Comparison of ENCODE assay signal across 8 cellular contexts in genomic region chr12:6142368-6143325, GRCh38. TPM values are rescaled to one million over a fixed set of nuclear protein-coding genes. Genes with fewer than 3 reads are reported as not detected.
A peak's percentile ranks its signal among the peaks of the same experiment; 100 is the strongest.
DNase-seq lines count a peak whose midpoint lies in the region; ATAC-seq and TF ChIP-seq lines count a peak whose summit lies in the region.
"Not testable (repeated sequence)": the region's sequence is repeated elsewhere in the genome, so short reads cannot be mapped to it uniquely, and the experiment has no call there.
"Had no signal": no experiment of that assay in that cellular context is flagged by ENCODE, and none has a peak within 500 bp of the region (broad histone marks: within the 10 kb centered on the region; RNA-seq: fewer than 3 reads in every experiment).

No MANE protein-coding gene starts in this region.

- not testable (repeated sequence) for H3K9me3 ChIP-seq in CD8-positive, alpha-beta T cell (ENCODE audit: low read length); lower lobe of right lung; neutrophil; upper lobe of left lung

- intact Hi-C loops in CD8-positive, alpha-beta T cell (cut with DNase I, micrococcal nuclease): loop anchor here in 1 of 2 experiments (5.0 kb wide), 1 partner anchor 55 kb away; no protein-coding TSS in a partner anchor
- intact Hi-C loops in dendritic cell treated with granulocyte-macrophage colony-stimulating factor and Interleukin-4, amounts not matched to agents 40 ng/mL and 50 ng/mL, for 4 days (cut with micrococcal nuclease); lower lobe of right lung (cut with DNase I): not testable (repeated sequence)

- DNase-seq in CD8-positive, alpha-beta T cell; T-cell; activated T-cell treated with anti-CD3 and anti-CD28 coated beads, Interleukin-2, amount 50 U/mL, for 24 hours; lower lobe of right lung; upper lobe of left lung: not testable (repeated sequence)

- POLR2A ChIA-PET in CD8-positive, alpha-beta T cell (lab: Charles Lee): interaction anchor here (1.6 to 3.1 kb wide), 2 partner anchors 25 to 66 kb away, joined by 3 to 15 read pairs; no protein-coding TSS in a partner anchor
- POLR2A ChIA-PET in T-cell (lab: Charles Lee): not testable (repeated sequence)

- H3K4me3 ChIP-seq in CD8-positive, alpha-beta T cell (ENCODE audit: low read depth, low read length); lower lobe of right lung; neutrophil (ENCODE audit: low read depth in 1 of 2, low read length in 1 of 2); upper lobe of left lung: not testable (repeated sequence)

- H3K4me1 ChIP-seq in CD8-positive, alpha-beta T cell (ENCODE audit: insufficient read depth, low read length): peaks cover 63% of the 10 kb centered on the region
- H3K4me1 ChIP-seq in lower lobe of right lung: peaks cover 37% of the 10 kb centered on the region
- peaks cover 63 to 65% of the 10 kb centered on the region in 2 experiments for H3K4me1 ChIP-seq in neutrophil (ENCODE audit: control insufficient read depth in 1 of 2, insufficient read depth in 1 of 2, low read depth in 1 of 2, low read length in 1 of 2)
- H3K4me1 ChIP-seq in upper lobe of left lung: peaks cover 25 to 43% (median 34%) of the 10 kb centered on the region in 4 donors

- H3K27me3 ChIP-seq in CD8-positive, alpha-beta T cell (ENCODE audit: insufficient read depth, low read length); lower lobe of right lung (ENCODE audit: low read depth); neutrophil; upper lobe of left lung: not testable (repeated sequence)

- H3K4me3 Mint-ChIP-seq in CD8-positive, alpha-beta T cell: peak overlapping the region; percentile 35
- H3K4me3 Mint-ChIP-seq in T-cell: peak overlapping the region in 1 of 3 donors; percentile 62
- H3K4me3 Mint-ChIP-seq in activated T-cell treated with anti-CD3 and anti-CD28 coated beads, Interleukin-2, amount 50 U/mL, for 24 hours; dendritic cell treated with granulocyte-macrophage colony-stimulating factor and Interleukin-4, amounts not matched to agents 40 ng/mL and 50 ng/mL, for 4 days: not testable (repeated sequence)

- not testable (repeated sequence) for ATAC-seq in CD8-positive, alpha-beta T cell; T-cell (replicated peaks in 1 of 4); lower lobe of right lung; upper lobe of left lung (ENCODE audit: low FRiP score in 2 of 2)

- CTCF ChIA-PET in CD8-positive, alpha-beta T cell (lab: Charles Lee): interaction anchor here (3.1 kb wide), 1 partner anchor 52 kb away, joined by 17 read pairs; no protein-coding TSS in a partner anchor
- CTCF ChIA-PET in T-cell (lab: Charles Lee): interaction anchor here in 1 of 2 donors (0.7 to 0.9 kb wide), 2 partner anchors 53 to 148 kb away, joined by 3 read pairs; no protein-coding TSS in a partner anchor

- not testable (repeated sequence) for TF ChIP-seq POLR2A in upper lobe of left lung (IDR thresholded peaks at IDR 0.05)

- peaks cover 56% of the 10 kb centered on the region for H3K4me1 Mint-ChIP-seq in CD8-positive, alpha-beta T cell (ENCODE audit: low read depth)
- peaks cover 52 to 59% (median 55%) of the 10 kb centered on the region in 3 donors for H3K4me1 Mint-ChIP-seq in T-cell
- peaks cover 52% of the 10 kb centered on the region for H3K4me1 Mint-ChIP-seq in activated T-cell treated with anti-CD3 and anti-CD28 coated beads, Interleukin-2, amount 50 U/mL, for 24 hours (ENCODE audit: low read depth)
- H3K4me1 Mint-ChIP-seq in dendritic cell treated with granulocyte-macrophage colony-stimulating factor and Interleukin-4, amounts not matched to agents 40 ng/mL and 50 ng/mL, for 4 days (ENCODE audit: low read depth): peaks cover 76% of the 10 kb centered on the region

- H3K27me3 Mint-ChIP-seq in CD8-positive, alpha-beta T cell (ENCODE audit: low read depth); T-cell; activated T-cell treated with anti-CD3 and anti-CD28 coated beads, Interleukin-2, amount 50 U/mL, for 24 hours; dendritic cell treated with granulocyte-macrophage colony-stimulating factor and Interleukin-4, amounts not matched to agents 40 ng/mL and 50 ng/mL, for 4 days: not testable (repeated sequence)

- not testable (repeated sequence) for H3K9me3 Mint-ChIP-seq in CD8-positive, alpha-beta T cell; T-cell; activated T-cell treated with anti-CD3 and anti-CD28 coated beads, Interleukin-2, amount 50 U/mL, for 24 hours; dendritic cell treated with granulocyte-macrophage colony-stimulating factor and Interleukin-4, amounts not matched to agents 40 ng/mL and 50 ng/mL, for 4 days

- peak overlapping the region; percentile 86 for H3K27ac Mint-ChIP-seq in CD8-positive, alpha-beta T cell
- H3K27ac Mint-ChIP-seq in T-cell: peak overlapping the region; percentile 89 to 95
- H3K27ac Mint-ChIP-seq in activated T-cell treated with anti-CD3 and anti-CD28 coated beads, Interleukin-2, amount 50 U/mL, for 24 hours: peak overlapping the region; percentile 84
- H3K27ac Mint-ChIP-seq in dendritic cell treated with granulocyte-macrophage colony-stimulating factor and Interleukin-4, amounts not matched to agents 40 ng/mL and 50 ng/mL, for 4 days: peak overlapping the region; percentile 94

- not testable (repeated sequence) for TF ChIP-seq CTCF in CD8-positive, alpha-beta T cell (IDR thresholded peaks at IDR 0.05); lower lobe of right lung (IDR thresholded peaks at IDR 0.05); neutrophil (IDR thresholded peaks at IDR 0.05); upper lobe of left lung (IDR thresholded peaks at IDR 0.05)

- not testable (repeated sequence) for H3K27ac ChIP-seq in CD8-positive, alpha-beta T cell (ENCODE audit: low read depth, low read length)
- H3K27ac ChIP-seq in lower lobe of right lung (peak overlapping the region; percentile 72), neutrophil (peak overlapping the region; percentile 97), upper lobe of left lung (peak overlapping the region; percentile 85 to 87 (median 86))

- not testable (repeated sequence) for H3K36me3 ChIP-seq in CD8-positive, alpha-beta T cell (ENCODE audit: insufficient read depth, low read length); lower lobe of right lung; neutrophil; upper lobe of left lung

- not testable (repeated sequence) for TF ChIP-seq EP300 in upper lobe of left lung (IDR thresholded peaks at IDR 0.05)

- 85 to 86% methylated on average over 17 to 35 of the region's 35 CpGs for WGBS in upper lobe of left lung, 2 donors

- not testable (repeated sequence) for H3K36me3 Mint-ChIP-seq in CD8-positive, alpha-beta T cell; T-cell; activated T-cell treated with anti-CD3 and anti-CD28 coated beads, Interleukin-2, amount 50 U/mL, for 24 hours (ENCODE audit: low read depth); dendritic cell treated with granulocyte-macrophage colony-stimulating factor and Interleukin-4, amounts not matched to agents 40 ng/mL and 50 ng/mL, for 4 days (ENCODE audit: low read depth)

RNA-seq across cellular contexts. Expression of gene VWF, which starts 18.2 kb away (rescaled TPM):
- not detected for total RNA-seq in CD8-positive, alpha-beta T cell
- total RNA-seq in T-cell (under 1 TPM in 4 of 5 donors, not detected in 1; 0.13 to 0.90 (median 0.74) TPM), lower lobe of right lung (468 TPM), upper lobe of left lung (100 to 1,000 TPM; 292 to 543 (median 360) TPM)
- total RNA-seq: HT1080 had no signal

RNA-seq across cellular contexts. Expression of gene CD9, which starts 57.6 kb away (rescaled TPM):
- 1 to 10 TPM; 1.3 to 1.8 TPM for total RNA-seq in CD8-positive, alpha-beta T cell
- 1 to 10 TPM; 2.6 to 5.7 (median 3.3) TPM for total RNA-seq in T-cell
- 437 TPM for total RNA-seq in lower lobe of right lung
- 100 to 1,000 TPM in 5 of 6 donors, 10 to 100 TPM in 1; 96.4 to 716 (median 484) TPM for total RNA-seq in upper lobe of left lung

Comparison
In these comparisons a context has a peak if more than half of its experiments do, and no peak if none do; other contexts are left out.
1. RNA of gene VWF, which starts 18.2 kb away (total RNA-seq): 468 TPM in lower lobe of right lung (single experiment) and 292 to 543 TPM in upper lobe of left lung; 0.13 to 0.90 TPM in T-cell and not detected in CD8-positive, alpha-beta T cell; every median in the first group is over 100 times any median in the second.
2. RNA of gene CD9, which starts 57.6 kb away (total RNA-seq): 96.4 to 716 TPM in upper lobe of left lung and 437 TPM in lower lobe of right lung (single experiment); 2.6 to 5.7 TPM in T-cell and 1.3 to 1.8 TPM in CD8-positive, alpha-beta T cell; every median in the first group is over 10 times any median in the second.
3. Peak in every context shown above with its lines, with median percentiles within 50 percentile points of each other: H3K27ac Mint-ChIP-seq.